Comparison of ENCODE assay signal across 1 cellular context in the genomic region with DNA sequence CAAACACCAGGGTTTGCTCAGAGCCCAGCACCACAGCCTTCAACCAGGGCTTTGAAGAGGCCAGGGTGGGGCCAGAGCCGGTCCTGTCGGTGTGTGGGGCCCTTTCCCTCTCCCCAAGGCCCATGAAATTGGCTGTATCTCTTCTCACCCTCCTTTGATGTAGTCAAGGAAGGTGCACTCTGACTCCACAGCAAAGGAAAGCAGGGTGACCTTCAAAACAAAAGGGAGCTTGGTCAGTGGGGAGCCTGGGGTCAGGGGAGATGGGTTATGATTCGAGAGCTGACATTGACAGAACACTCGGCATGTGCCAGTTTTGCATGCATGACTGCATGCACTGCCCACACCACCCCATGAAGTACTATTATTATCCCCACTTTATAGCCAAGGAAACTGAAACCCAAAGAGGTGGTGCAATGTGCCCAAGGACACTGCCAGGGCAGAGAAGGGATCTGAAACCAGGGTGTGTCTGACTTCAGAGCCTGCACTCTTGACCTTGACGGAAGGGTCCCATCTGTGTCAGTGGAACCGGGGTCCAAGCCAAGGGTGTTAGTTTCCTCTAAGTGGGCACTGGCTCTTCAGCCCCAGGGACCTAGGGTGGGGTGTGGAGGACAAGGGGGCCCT.
TF ChIP-seq lines count a peak whose summit lies in the region.

No MANE protein-coding gene starts in this region.

TF ChIP-seq in IMR-90, 13 proteins besides CTCF, POLR2A, EP300 and RAD21:
- TF ChIP-seq RFX5 (IDR thresholded peaks at IDR 0.05; ENCODE audit: low read depth, low read length) (no peak), RCOR1 (IDR thresholded peaks at IDR 0.05; ENCODE audit: insufficient replicate concordance, low read length) (no peak), CHD1 (IDR thresholded peaks at IDR 0.05; ENCODE audit: low read depth, low read length) (no peak), CEBPB (IDR thresholded peaks at IDR 0.05; ENCODE audit: low read depth, low read length) (no peak), MXI1 (IDR thresholded peaks at IDR 0.05; ENCODE audit: borderline replicate concordance, low read depth, low read length) (no peak), MAFK (IDR thresholded peaks at IDR 0.05; ENCODE audit: low read depth, low read length) (no peak)
- TF ChIP-seq, protein P1, sequence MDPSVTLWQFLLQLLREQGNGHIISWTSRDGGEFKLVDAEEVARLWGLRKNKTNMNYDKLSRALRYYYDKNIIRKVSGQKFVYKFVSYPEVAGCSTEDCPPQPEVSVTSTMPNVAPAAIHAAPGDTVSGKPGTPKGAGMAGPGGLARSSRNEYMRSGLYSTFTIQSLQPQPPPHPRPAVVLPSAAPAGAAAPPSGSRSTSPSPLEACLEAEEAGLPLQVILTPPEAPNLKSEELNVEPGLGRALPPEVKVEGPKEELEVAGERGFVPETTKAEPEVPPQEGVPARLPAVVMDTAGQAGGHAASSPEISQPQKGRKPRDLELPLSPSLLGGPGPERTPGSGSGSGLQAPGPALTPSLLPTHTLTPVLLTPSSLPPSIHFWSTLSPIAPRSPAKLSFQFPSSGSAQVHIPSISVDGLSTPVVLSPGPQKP (IDR thresholded peaks at IDR 0.05; ENCODE audit: borderline replicate concordance, low read depth, low read length), result no peak
